35 cellular contexts compared by ENCODE assay signal in the genomic region with DNA sequence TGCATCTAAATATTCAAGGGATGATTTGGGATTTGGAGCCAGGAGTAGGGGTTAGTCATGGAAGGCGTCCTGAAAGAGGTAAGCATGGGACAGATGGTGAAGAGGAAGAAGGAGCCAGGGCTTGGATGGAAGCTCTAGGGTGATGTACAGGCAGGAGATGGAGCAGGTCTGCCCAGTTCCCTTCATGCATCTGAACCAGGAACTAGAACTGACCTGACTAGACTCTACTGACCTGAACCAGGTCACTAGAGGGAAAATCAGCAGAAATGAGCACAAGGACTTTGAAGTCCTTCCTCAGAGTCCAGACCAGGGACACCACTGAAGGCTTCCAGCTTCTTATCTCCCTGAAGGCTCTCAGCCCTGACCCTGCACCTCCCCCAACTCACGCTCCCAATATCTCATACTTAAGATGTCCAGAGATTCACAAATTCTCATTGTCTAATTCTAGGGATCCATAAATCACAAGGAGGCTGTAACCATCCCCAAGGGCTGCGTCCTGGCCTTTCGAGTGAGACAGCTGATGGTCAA. TPM values are rescaled to one million over a fixed set of nuclear protein-coding genes. Genes with fewer than 3 reads are reported as not detected.
"Had no signal": no experiment of that assay in that cellular context is flagged by ENCODE, and none has a peak within 500 bp of the region (broad histone marks: within the 10 kb centered on the region; RNA-seq: fewer than 3 reads in every experiment).

No MANE protein-coding gene starts in this region.

- H3K27ac ChIP-seq: lower lobe of right lung, pancreas, psoas muscle, right lobe of liver, stomach, testis, thyroid gland, vagina had no signal

- H3K4me3 Mint-ChIP-seq: mesothelial cell of epicardium; naive B cell; natural killer cell; stimulated activated naive B cell treated with anti-CD40 and anti-IgM and Interleukin-4, amounts not matched to agents 10 μg/mL and 1 μg/mL and 100 μg/mL, for 72 hours had no signal

- H3K4me1 ChIP-seq: lower lobe of right lung, pancreas, psoas muscle, right lobe of liver, testis, thyroid gland, vagina had no signal

- H3K36me3 ChIP-seq: left lung, lower lobe of right lung, pancreas, right lobe of liver, stomach, thyroid gland, transverse colon, upper lobe of left lung, vagina had no signal

- DNase-seq: hippocampal formation; kidney glomerular epithelial cell; left cardiac atrium; lower lobe of right lung; mammary epithelial cell; mesenchymal stem cell; naive B cell; natural killer cell; nucleus accumbens; pancreas; psoas muscle; right lobe of liver; stimulated activated CD4-positive, alpha-beta T cell treated with anti-CD3 and anti-CD28 coated beads, Interleukin-12 subunit alpha, Interleukin-12 subunit beta, amount 100 ng/mL, for 4 hours; stimulated activated CD4-positive, alpha-beta T cell treated with anti-CD3 and anti-CD28 coated beads, Interleukin-15, amount 100 ng/mL, for 24 hours; stimulated activated CD4-positive, alpha-beta T cell treated with anti-CD3 and anti-CD28 coated beads, Interleukin-2, amount 100 ng/mL, for 24 hours; stimulated activated CD4-positive, alpha-beta T cell treated with anti-CD3 and anti-CD28 coated beads, Interleukin-4, amount 100 ng/mL, for 1 hour; stimulated activated naive B cell treated with anti-CD40 and anti-IgM and Interleukin-4, amounts not matched to agents 10 μg/mL and 1 μg/mL and 100 μg/mL, for 72 hours; stimulated activated naive CD8-positive, alpha-beta T cell treated with anti-CD3 and anti-CD28 coated beads, Interleukin-15, Interleukin-2, amounts not matched to agents 100 U/mL and 50 U/mL, for 24 hours; stomach; testis; thyroid gland; transverse colon; upper lobe of left lung had no signal

- ATAC-seq: left lung; lower lobe of right lung; natural killer cell; pancreas; psoas muscle; right lobe of liver; stimulated activated naive B cell treated with anti-CD40 and anti-IgM and Interleukin-4, amounts not matched to agents 10 μg/mL and 1 μg/mL and 100 μg/mL, for 72 hours; stimulated activated naive CD8-positive, alpha-beta T cell treated with anti-CD3 and anti-CD28 coated beads, Interleukin-15, Interleukin-2, amounts not matched to agents 100 U/mL and 50 U/mL, for 24 hours had no signal

- H3K4me3 ChIP-seq: left lung, lower lobe of right lung, pancreas, psoas muscle, right lobe of liver, smooth muscle cell, stomach, testis, thyroid gland, transverse colon, upper lobe of left lung, vagina had no signal

- H3K9me3 Mint-ChIP-seq: mesothelial cell of epicardium; naive B cell; natural killer cell; stimulated activated naive B cell treated with anti-CD40 and anti-IgM and Interleukin-4, amounts not matched to agents 10 μg/mL and 1 μg/mL and 100 μg/mL, for 72 hours had no signal

- H3K36me3 Mint-ChIP-seq: mesothelial cell of epicardium; naive B cell; natural killer cell; stimulated activated naive B cell treated with anti-CD40 and anti-IgM and Interleukin-4, amounts not matched to agents 10 μg/mL and 1 μg/mL and 100 μg/mL, for 72 hours had no signal

- H3K9me3 ChIP-seq: left lung, lower lobe of right lung, pancreas, psoas muscle, right lobe of liver, stomach, testis, thyroid gland, transverse colon, upper lobe of left lung, vagina had no signal

- H3K27me3 ChIP-seq: left lung, pancreas, right lobe of liver, testis, thyroid gland, upper lobe of left lung, vagina had no signal

- H3K27ac Mint-ChIP-seq: mesothelial cell of epicardium; natural killer cell; stimulated activated naive B cell treated with anti-CD40 and anti-IgM and Interleukin-4, amounts not matched to agents 10 μg/mL and 1 μg/mL and 100 μg/mL, for 72 hours had no signal

RNA-seq across cellular contexts. Expression of a gene that starts 8.3 kb away (rescaled TPM):
- total RNA-seq: mesothelial cell of epicardium, skeletal muscle tissue, stomach, thyroid gland had no signal
- polyA plus RNA-seq: neural cell, pancreas had no signal

RNA-seq across cellular contexts. Expression of a gene that starts 43.6 kb away (rescaled TPM):
- total RNA-seq: left cardiac atrium, left lung, lower lobe of right lung, mammary epithelial cell, mesothelial cell of epicardium, mononuclear cell, natural killer cell, osteoblast, pancreas, posterior vena cava, psoas muscle, right lobe of liver, skeletal muscle tissue, smooth muscle cell, stomach, thyroid gland, transverse colon, upper lobe of left lung, urinary bladder, vagina had no signal
- polyA plus RNA-seq: keratinocyte, mammary epithelial cell, neural cell, pancreas, smooth muscle cell, stomach, urinary bladder had no signal

RNA-seq across cellular contexts. Expression of a gene that starts 44.1 kb away (rescaled TPM):
- total RNA-seq: liver, mesothelial cell of epicardium, mononuclear cell, natural killer cell, osteoblast, smooth muscle cell, thyroid gland, urinary bladder had no signal
- polyA plus RNA-seq: liver, neural cell, smooth muscle cell had no signal
